Comparison of ENCODE assay signal across 1 cellular context in genomic region chr15:59232476-59232875, GRCh38.
TF ChIP-seq lines count a peak whose summit lies in the region.

No MANE protein-coding gene starts in this region.

TF ChIP-seq in IMR-90, 13 proteins besides CTCF, POLR2A, EP300 and RAD21 (continued from another document):
- TF ChIP-seq ELK1 (IDR thresholded peaks at IDR 0.05; ENCODE audit: borderline replicate concordance, low read depth, low read length) (no peak), CHD1 (IDR thresholded peaks at IDR 0.05; ENCODE audit: low read depth, low read length) (no peak), NFE2L2 (IDR thresholded peaks at IDR 0.05; ENCODE audit: low read depth, low read length) (no peak), MAFK (IDR thresholded peaks at IDR 0.05; ENCODE audit: low read depth, low read length) (no peak), CEBPB (IDR thresholded peaks at IDR 0.05; ENCODE audit: low read depth, low read length) (no peak), MAZ (IDR thresholded peaks at IDR 0.05; ENCODE audit: borderline replicate concordance, low read depth, low read length) (no peak), BHLHE40 (IDR thresholded peaks at IDR 0.05; ENCODE audit: low read depth, low read length) (peak; percentile 65)
